In genomic region chr20:5147193-5147592, GRCh38 we compare ENCODE assay signal across 24 cellular contexts. TPM values are rescaled to one million over a fixed set of nuclear protein-coding genes. Genes with fewer than 3 reads are reported as not detected.
DNase-seq lines count a peak whose midpoint lies in the region; ATAC-seq lines count a peak whose summit lies in the region.
"Had no signal": no experiment of that assay in that cellular context is flagged by ENCODE, and none has a peak within 500 bp of the region (broad histone marks: within the 10 kb centered on the region; RNA-seq: fewer than 3 reads in every experiment).

No MANE protein-coding gene starts in this region.

- H3K27ac Mint-ChIP-seq in activated naive CD4-positive, alpha-beta T cell treated with anti-CD3 and anti-CD28 coated beads, Interleukin-2, amount 50 U/mL, for 24 hours, result peak overlapping the region; percentile 15
- peak overlapping the region; percentile 82 for H3K27ac Mint-ChIP-seq in dendritic cell treated with granulocyte-macrophage colony-stimulating factor and Interleukin-4, amounts not matched to agents 40 ng/mL and 50 ng/mL, for 4 days

- peaks cover 76% of the 10 kb centered on the region for H3K4me1 Mint-ChIP-seq in activated naive CD4-positive, alpha-beta T cell treated with anti-CD3 and anti-CD28 coated beads, Interleukin-2, amount 50 U/mL, for 24 hours
- peaks cover 80% of the 10 kb centered on the region for H3K4me1 Mint-ChIP-seq in dendritic cell treated with granulocyte-macrophage colony-stimulating factor and Interleukin-4, amounts not matched to agents 40 ng/mL and 50 ng/mL, for 4 days (ENCODE audit: low read depth)

- intact Hi-C loops in dendritic cell treated with granulocyte-macrophage colony-stimulating factor and Interleukin-4, amounts not matched to agents 40 ng/mL and 50 ng/mL, for 4 days (cut with micrococcal nuclease), result no loop called here

- peaks cover 7% of the 10 kb centered on the region for H3K36me3 Mint-ChIP-seq in activated naive CD4-positive, alpha-beta T cell treated with anti-CD3 and anti-CD28 coated beads, Interleukin-2, amount 50 U/mL, for 24 hours
- peaks cover 22% of the 10 kb centered on the region for H3K36me3 Mint-ChIP-seq in dendritic cell treated with granulocyte-macrophage colony-stimulating factor and Interleukin-4, amounts not matched to agents 40 ng/mL and 50 ng/mL, for 4 days (ENCODE audit: low read depth)

- no peak overlapping the region for H3K4me3 Mint-ChIP-seq in activated naive CD4-positive, alpha-beta T cell treated with anti-CD3 and anti-CD28 coated beads, Interleukin-2, amount 50 U/mL, for 24 hours
- no peak overlapping the region for H3K4me3 Mint-ChIP-seq in dendritic cell treated with granulocyte-macrophage colony-stimulating factor and Interleukin-4, amounts not matched to agents 40 ng/mL and 50 ng/mL, for 4 days
- H3K4me3 Mint-ChIP-seq: T-helper 17 cell had no signal

- no peak for DNase-seq in activated naive CD4-positive, alpha-beta T cell treated with anti-CD3 and anti-CD28 coated beads, Interleukin-2, amount 50 U/mL, for 16 hours
- DNase-seq in Kasumi-1 (lab: John Stamatoyannopoulos, UW) (peak; percentile 15 to 20), RKO (ENCODE audit: low spot score) (no peak)
- DNase-seq: ACHN; activated CD4-positive, alpha-beta T cell treated with anti-CD3 and anti-CD28 coated beads, Interleukin-2, amount 50 U/mL, for 4 hours; activated CD8-positive, alpha-beta memory T cell treated with anti-CD3 and anti-CD28 coated beads, Interleukin-2, amount 50 U/mL, for 4 hours; activated effector memory CD4-positive, alpha-beta T cell treated with anti-CD3 and anti-CD28 coated beads, Interleukin-2, amount 50 U/mL, for 16 hours; amniotic stem cell; C1 segment of cervical spinal cord; MG63; NCI-H187 treated with DMSO at 0.1 percent for 48 hours; NCI-H2227 treated with DMSO at 0.1 percent for 48 hours; NCI-H774; nucleus accumbens; PC-3; stimulated activated CD4-positive, alpha-beta T cell treated with anti-CD3 and anti-CD28 coated beads, Interleukin-2, amount 100 ng/mL, for 48 hours; stimulated activated naive CD8-positive, alpha-beta T cell treated with anti-CD3 and anti-CD28 coated beads, Interleukin-15, Interleukin-2, amounts not matched to agents 100 U/mL and 50 U/mL, for 24 hours; T-helper 17 cell had no signal

- peak overlapping the region; percentile 76 for H3K27ac ChIP-seq in temporal lobe (ENCODE audit: low read depth, low read length)
- H3K27ac ChIP-seq: SJSA1 had no signal

- no peaks in the 10 kb centered on the region for H3K9me3 Mint-ChIP-seq in activated naive CD4-positive, alpha-beta T cell treated with anti-CD3 and anti-CD28 coated beads, Interleukin-2, amount 50 U/mL, for 24 hours
- H3K9me3 Mint-ChIP-seq in dendritic cell treated with granulocyte-macrophage colony-stimulating factor and Interleukin-4, amounts not matched to agents 40 ng/mL and 50 ng/mL, for 4 days, result no peaks in the 10 kb centered on the region

- ATAC-seq in GM21526 (IDR thresholded peaks at IDR 0.05; ENCODE audit: low FRiP score, unreplicated experiment) (no peak), GM18870 (IDR thresholded peaks at IDR 0.05; ENCODE audit: unreplicated experiment) (no peak)
- ATAC-seq: PC-3; stimulated activated naive CD8-positive, alpha-beta T cell treated with anti-CD3 and anti-CD28 coated beads, Interleukin-15, Interleukin-2, amounts not matched to agents 100 U/mL and 50 U/mL, for 24 hours; T-helper 17 cell had no signal

- no peaks in the 10 kb centered on the region for H3K27me3 Mint-ChIP-seq in activated naive CD4-positive, alpha-beta T cell treated with anti-CD3 and anti-CD28 coated beads, Interleukin-2, amount 50 U/mL, for 24 hours
- H3K27me3 Mint-ChIP-seq in dendritic cell treated with granulocyte-macrophage colony-stimulating factor and Interleukin-4, amounts not matched to agents 40 ng/mL and 50 ng/mL, for 4 days, result no peaks in the 10 kb centered on the region
- H3K27me3 Mint-ChIP-seq: T-helper 17 cell had no signal

RNA-seq across cellular contexts. Expression of gene CDS2, which starts 20.4 kb away (rescaled TPM):
- total RNA-seq in temporal lobe, result 54.3 TPM

RNA-seq across cellular contexts. Expression of gene PCNA, which starts 27.4 kb away (rescaled TPM):
- total RNA-seq in temporal lobe, result 25.1 TPM

RNA-seq across cellular contexts. Expression of gene TMEM230, which starts 34.3 kb away (rescaled TPM):
- 27.8 TPM for total RNA-seq in temporal lobe

Comparison
In these comparisons a context has a peak if more than half of its experiments do, and no peak if none do; other contexts are left out.
1. DNase-seq: peak in Kasumi-1 (2 of 2); none in activated naive CD4-positive, alpha-beta T cell treated with anti-CD3 and anti-CD28 coated beads, Interleukin-2, amount 50 U/mL, for 16 hours (single experiment) and RKO (single experiment).